ENCODE assay signal across 23 cellular contexts in the genomic region with DNA sequence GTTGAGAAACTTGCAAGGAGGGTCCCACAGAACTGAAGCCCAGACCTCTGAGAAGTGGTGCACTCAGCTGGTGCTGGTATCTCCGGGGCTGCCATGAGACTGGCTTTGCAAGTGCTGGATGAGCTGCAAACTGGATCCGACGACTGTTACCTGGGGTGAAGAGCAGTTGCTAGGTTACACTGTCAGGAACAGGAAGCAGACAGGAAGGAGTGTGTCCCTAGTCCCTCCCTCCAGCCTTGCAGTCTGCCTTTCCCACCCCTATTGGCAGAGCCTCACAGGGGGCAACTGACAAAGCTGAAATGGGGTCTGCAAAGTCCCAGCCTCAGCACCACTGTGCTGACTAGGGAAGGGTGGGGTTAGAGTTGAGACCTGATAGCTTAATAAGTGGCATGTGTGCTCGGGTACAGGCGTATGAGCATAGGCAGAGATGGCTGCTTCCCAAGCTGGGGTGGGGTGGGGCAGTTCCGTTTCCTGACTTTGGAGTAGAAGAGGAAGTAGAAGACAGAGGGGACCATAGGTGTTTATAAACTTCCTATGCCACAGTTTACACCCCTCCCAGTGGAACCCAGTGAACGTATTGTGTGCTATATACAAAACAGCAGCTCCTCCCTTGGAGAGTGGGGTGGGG.
A peak's percentile ranks its signal among the peaks of the same experiment; 100 is the strongest.
DNase-seq lines count a peak whose midpoint lies in the region; ATAC-seq lines count a peak whose summit lies in the region.
"Had no signal": no experiment of that assay in that cellular context is flagged by ENCODE, and none has a peak within 500 bp of the region (broad histone marks: within the 10 kb centered on the region; RNA-seq: fewer than 3 reads in every experiment).

No MANE protein-coding gene starts in this region.

- H3K27ac Mint-ChIP-seq in activated naive CD4-positive, alpha-beta T cell treated with anti-CD3 and anti-CD28 coated beads, Interleukin-2, amount 50 U/mL, for 24 hours = no peak overlapping the region
- H3K27ac Mint-ChIP-seq: activated naive CD8-positive, alpha-beta T cell treated with anti-CD3 and anti-CD28 coated beads for 36 hours; activated T-cell treated with anti-CD3 and anti-CD28 coated beads, Interleukin-2, amount 50 U/mL, for 24 hours; CD8-positive, alpha-beta memory T cell; HFFc6; stimulated activated naive B cell treated with anti-CD40 and anti-IgM and Interleukin-4, amounts not matched to agents 10 μg/mL and 1 μg/mL and 100 μg/mL, for 72 hours had no signal

- no peak for DNase-seq in activated naive CD4-positive, alpha-beta T cell treated with anti-CD3 and anti-CD28 coated beads, Interleukin-2, amount 50 U/mL, for 16 hours
- DNase-seq in NCI-H748 (lab: John Stamatoyannopoulos, UW; ENCODE audit: unreplicated experiment) (peak; percentile 80), left kidney (ENCODE audit: low read depth, low spot score) (peak; percentile 6), HCEC 1CT (no peak), NCI-H2196 (lab: John Stamatoyannopoulos, UW; ENCODE audit: unreplicated experiment) (no peak)
- DNase-seq: activated CD4-positive, CD25-positive, alpha-beta regulatory T cell treated with anti-CD3 and anti-CD28 coated beads, Interleukin-2, amount 50 U/mL, for 72 hours; activated naive CD8-positive, alpha-beta T cell treated with anti-CD3 and anti-CD28 coated beads for 36 hours; activated T-cell treated with anti-CD3 and anti-CD28 coated beads, Interleukin-2, amount 50 U/mL, for 24 hours; CD8-positive, alpha-beta memory T cell; DND-41; effector CD4-positive, alpha-beta T cell; HFFc6; hippocampal formation; islet precursor cell; NCI-H1930; NCI-H446 treated with DMSO at 0.1 percent for 48 hours; stimulated activated CD4-positive, alpha-beta T cell treated with anti-CD3 and anti-CD28 coated beads, Interleukin-2, amount 100 ng/mL, for 48 hours; stimulated activated naive B cell treated with anti-CD40 and anti-IgM and Interleukin-4, amounts not matched to agents 10 μg/mL and 1 μg/mL and 100 μg/mL, for 72 hours; T1000 had no signal

- H3K4me3 Mint-ChIP-seq in activated naive CD4-positive, alpha-beta T cell treated with anti-CD3 and anti-CD28 coated beads, Interleukin-2, amount 50 U/mL, for 24 hours = peak overlapping the region; percentile 64
- H3K4me3 Mint-ChIP-seq: activated naive CD8-positive, alpha-beta T cell treated with anti-CD3 and anti-CD28 coated beads for 36 hours; activated T-cell treated with anti-CD3 and anti-CD28 coated beads, Interleukin-2, amount 50 U/mL, for 24 hours; HFFc6; stimulated activated naive B cell treated with anti-CD40 and anti-IgM and Interleukin-4, amounts not matched to agents 10 μg/mL and 1 μg/mL and 100 μg/mL, for 72 hours had no signal

- H3K9me3 Mint-ChIP-seq in activated naive CD4-positive, alpha-beta T cell treated with anti-CD3 and anti-CD28 coated beads, Interleukin-2, amount 50 U/mL, for 24 hours = no peaks in the 10 kb centered on the region
- H3K9me3 Mint-ChIP-seq: activated naive CD8-positive, alpha-beta T cell treated with anti-CD3 and anti-CD28 coated beads for 36 hours; activated T-cell treated with anti-CD3 and anti-CD28 coated beads, Interleukin-2, amount 50 U/mL, for 24 hours; HFFc6; stimulated activated naive B cell treated with anti-CD40 and anti-IgM and Interleukin-4, amounts not matched to agents 10 μg/mL and 1 μg/mL and 100 μg/mL, for 72 hours had no signal

- peaks cover 8% of the 10 kb centered on the region for H3K4me1 Mint-ChIP-seq in activated naive CD4-positive, alpha-beta T cell treated with anti-CD3 and anti-CD28 coated beads, Interleukin-2, amount 50 U/mL, for 24 hours
- H3K4me1 Mint-ChIP-seq: activated naive CD8-positive, alpha-beta T cell treated with anti-CD3 and anti-CD28 coated beads for 36 hours; CD8-positive, alpha-beta memory T cell; stimulated activated naive B cell treated with anti-CD40 and anti-IgM and Interleukin-4, amounts not matched to agents 10 μg/mL and 1 μg/mL and 100 μg/mL, for 72 hours had no signal

- no peaks in the 10 kb centered on the region for H3K27me3 Mint-ChIP-seq in activated naive CD4-positive, alpha-beta T cell treated with anti-CD3 and anti-CD28 coated beads, Interleukin-2, amount 50 U/mL, for 24 hours
- H3K27me3 Mint-ChIP-seq: activated naive CD8-positive, alpha-beta T cell treated with anti-CD3 and anti-CD28 coated beads for 36 hours had no signal

- ATAC-seq in GM18517 (IDR thresholded peaks at IDR 0.05; ENCODE audit: unreplicated experiment) = no peak
- ATAC-seq: esophagus mucosa; SK-N-SH treated with all-trans-retinoic acid at 6 μM for 48 hours; stimulated activated naive B cell treated with anti-CD40 and anti-IgM and Interleukin-4, amounts not matched to agents 10 μg/mL and 1 μg/mL and 100 μg/mL, for 72 hours had no signal

- H3K36me3 Mint-ChIP-seq in activated naive CD4-positive, alpha-beta T cell treated with anti-CD3 and anti-CD28 coated beads, Interleukin-2, amount 50 U/mL, for 24 hours = no peaks in the 10 kb centered on the region
- H3K36me3 Mint-ChIP-seq: activated naive CD8-positive, alpha-beta T cell treated with anti-CD3 and anti-CD28 coated beads for 36 hours; CD8-positive, alpha-beta memory T cell had no signal

Comparison
In these comparisons a context has a peak if more than half of its experiments do, and no peak if none do; other contexts are left out.
1. DNase-seq: peak in NCI-H748 (single experiment) and left kidney (single experiment); none in activated naive CD4-positive, alpha-beta T cell treated with anti-CD3 and anti-CD28 coated beads, Interleukin-2, amount 50 U/mL, for 16 hours (single experiment), HCEC 1CT (single experiment) and NCI-H2196 (single experiment).